1 cellular context compared by ENCODE assay signal in the genomic region with DNA sequence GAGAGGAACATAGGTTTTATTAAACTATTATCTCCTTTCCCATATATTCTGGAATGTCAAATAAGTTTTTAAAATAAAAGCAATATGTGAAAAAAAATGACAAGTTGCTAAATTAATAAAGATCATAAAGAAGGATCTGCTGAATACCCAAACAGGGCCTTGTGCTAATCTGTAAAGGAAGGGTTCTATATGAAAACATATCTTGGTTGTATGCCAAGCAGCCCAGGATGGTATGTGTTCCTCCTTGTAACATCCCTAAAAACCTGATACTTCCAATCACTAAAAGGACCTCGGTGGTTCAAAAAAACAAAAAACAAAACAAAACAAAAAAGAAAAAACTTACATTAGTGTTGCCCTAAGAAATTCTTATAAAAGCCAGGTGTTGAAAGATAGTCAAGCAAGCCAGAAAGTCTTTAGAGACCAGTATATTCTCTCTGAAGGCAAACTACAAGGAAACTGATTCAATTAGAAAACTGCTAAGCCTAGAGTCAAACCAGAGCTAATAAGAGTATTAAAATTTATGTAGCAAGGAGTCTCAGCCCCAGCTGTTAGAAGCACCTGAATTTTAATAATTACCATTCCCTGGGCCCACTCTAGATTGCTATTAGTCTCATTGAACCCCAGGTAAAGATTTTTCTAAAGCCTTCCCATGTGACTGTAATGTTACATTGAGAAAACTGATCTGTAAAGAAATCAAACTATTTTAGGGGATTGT.
TF ChIP-seq lines count a peak whose summit lies in the region.

No MANE protein-coding gene starts in this region.

TF ChIP-seq in SK-N-SH, 30 proteins besides CTCF, POLR2A, EP300 and RAD21 (continued from another document):
- TF ChIP-seq, protein P1, sequence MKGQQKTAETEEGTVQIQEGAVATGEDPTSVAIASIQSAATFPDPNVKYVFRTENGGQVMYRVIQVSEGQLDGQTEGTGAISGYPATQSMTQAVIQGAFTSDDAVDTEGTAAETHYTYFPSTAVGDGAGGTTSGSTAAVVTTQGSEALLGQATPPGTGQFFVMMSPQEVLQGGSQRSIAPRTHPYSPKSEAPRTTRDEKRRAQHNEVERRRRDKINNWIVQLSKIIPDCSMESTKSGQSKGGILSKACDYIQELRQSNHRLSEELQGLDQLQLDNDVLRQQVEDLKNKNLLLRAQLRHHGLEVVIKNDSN (IDR thresholded peaks at IDR 0.05; ENCODE audit: borderline replicate concordance, low read depth) = no peak
- no peak for TF ChIP-seq GATA2 (CRISPR knock-in tag; IDR thresholded peaks at IDR 0.05)
- TF ChIP-seq, protein P2, sequence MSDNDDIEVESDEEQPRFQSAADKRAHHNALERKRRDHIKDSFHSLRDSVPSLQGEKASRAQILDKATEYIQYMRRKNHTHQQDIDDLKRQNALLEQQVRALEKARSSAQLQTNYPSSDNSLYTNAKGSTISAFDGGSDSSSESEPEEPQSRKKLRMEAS (IDR thresholded peaks at IDR 0.05; ENCODE audit: low read depth) = no peak
- TF ChIP-seq RFX5 (IDR thresholded peaks at IDR 0.05; ENCODE audit: low read length) = no peak
- no peak for TF ChIP-seq JUND (IDR thresholded peaks at IDR 0.05)
- TF ChIP-seq, protein P3, sequence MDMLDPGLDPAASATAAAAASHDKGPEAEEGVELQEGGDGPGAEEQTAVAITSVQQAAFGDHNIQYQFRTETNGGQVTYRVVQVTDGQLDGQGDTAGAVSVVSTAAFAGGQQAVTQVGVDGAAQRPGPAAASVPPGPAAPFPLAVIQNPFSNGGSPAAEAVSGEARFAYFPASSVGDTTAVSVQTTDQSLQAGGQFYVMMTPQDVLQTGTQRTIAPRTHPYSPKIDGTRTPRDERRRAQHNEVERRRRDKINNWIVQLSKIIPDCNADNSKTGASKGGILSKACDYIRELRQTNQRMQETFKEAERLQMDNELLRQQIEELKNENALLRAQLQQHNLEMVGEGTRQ (IDR thresholded peaks at IDR 0.05; ENCODE audit: borderline replicate concordance, low read depth, low read length) = no peak
- TF ChIP-seq, protein P4, sequence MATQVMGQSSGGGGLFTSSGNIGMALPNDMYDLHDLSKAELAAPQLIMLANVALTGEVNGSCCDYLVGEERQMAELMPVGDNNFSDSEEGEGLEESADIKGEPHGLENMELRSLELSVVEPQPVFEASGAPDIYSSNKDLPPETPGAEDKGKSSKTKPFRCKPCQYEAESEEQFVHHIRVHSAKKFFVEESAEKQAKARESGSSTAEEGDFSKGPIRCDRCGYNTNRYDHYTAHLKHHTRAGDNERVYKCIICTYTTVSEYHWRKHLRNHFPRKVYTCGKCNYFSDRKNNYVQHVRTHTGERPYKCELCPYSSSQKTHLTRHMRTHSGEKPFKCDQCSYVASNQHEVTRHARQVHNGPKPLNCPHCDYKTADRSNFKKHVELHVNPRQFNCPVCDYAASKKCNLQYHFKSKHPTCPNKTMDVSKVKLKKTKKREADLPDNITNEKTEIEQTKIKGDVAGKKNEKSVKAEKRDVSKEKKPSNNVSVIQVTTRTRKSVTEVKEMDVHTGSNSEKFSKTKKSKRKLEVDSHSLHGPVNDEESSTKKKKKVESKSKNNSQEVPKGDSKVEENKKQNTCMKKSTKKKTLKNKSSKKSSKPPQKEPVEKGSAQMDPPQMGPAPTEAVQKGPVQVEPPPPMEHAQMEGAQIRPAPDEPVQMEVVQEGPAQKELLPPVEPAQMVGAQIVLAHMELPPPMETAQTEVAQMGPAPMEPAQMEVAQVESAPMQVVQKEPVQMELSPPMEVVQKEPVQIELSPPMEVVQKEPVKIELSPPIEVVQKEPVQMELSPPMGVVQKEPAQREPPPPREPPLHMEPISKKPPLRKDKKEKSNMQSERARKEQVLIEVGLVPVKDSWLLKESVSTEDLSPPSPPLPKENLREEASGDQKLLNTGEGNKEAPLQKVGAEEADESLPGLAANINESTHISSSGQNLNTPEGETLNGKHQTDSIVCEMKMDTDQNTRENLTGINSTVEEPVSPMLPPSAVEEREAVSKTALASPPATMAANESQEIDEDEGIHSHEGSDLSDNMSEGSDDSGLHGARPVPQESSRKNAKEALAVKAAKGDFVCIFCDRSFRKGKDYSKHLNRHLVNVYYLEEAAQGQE (IDR thresholded peaks at IDR 0.05; ENCODE audit: low read depth, low read length) = no peak
- no peak for TF ChIP-seq FOXJ3 (CRISPR knock-in tag; IDR thresholded peaks at IDR 0.05)
- TF ChIP-seq GABPA (IDR thresholded peaks at IDR 0.05; ENCODE audit: low read depth) = no peak
- no peak for TF ChIP-seq NFIC (IDR thresholded peaks at IDR 0.05; ENCODE audit: borderline replicate concordance)
